In genomic region chr2:197990356-197990755, GRCh38 we compare ENCODE assay signal across 1 cellular context.
TF ChIP-seq lines count a peak whose summit lies in the region.

No MANE protein-coding gene starts in this region.

TF ChIP-seq in K562, 482 proteins besides CTCF, POLR2A, EP300 and RAD21 (continued from another document):
- TF ChIP-seq, protein P1, sequence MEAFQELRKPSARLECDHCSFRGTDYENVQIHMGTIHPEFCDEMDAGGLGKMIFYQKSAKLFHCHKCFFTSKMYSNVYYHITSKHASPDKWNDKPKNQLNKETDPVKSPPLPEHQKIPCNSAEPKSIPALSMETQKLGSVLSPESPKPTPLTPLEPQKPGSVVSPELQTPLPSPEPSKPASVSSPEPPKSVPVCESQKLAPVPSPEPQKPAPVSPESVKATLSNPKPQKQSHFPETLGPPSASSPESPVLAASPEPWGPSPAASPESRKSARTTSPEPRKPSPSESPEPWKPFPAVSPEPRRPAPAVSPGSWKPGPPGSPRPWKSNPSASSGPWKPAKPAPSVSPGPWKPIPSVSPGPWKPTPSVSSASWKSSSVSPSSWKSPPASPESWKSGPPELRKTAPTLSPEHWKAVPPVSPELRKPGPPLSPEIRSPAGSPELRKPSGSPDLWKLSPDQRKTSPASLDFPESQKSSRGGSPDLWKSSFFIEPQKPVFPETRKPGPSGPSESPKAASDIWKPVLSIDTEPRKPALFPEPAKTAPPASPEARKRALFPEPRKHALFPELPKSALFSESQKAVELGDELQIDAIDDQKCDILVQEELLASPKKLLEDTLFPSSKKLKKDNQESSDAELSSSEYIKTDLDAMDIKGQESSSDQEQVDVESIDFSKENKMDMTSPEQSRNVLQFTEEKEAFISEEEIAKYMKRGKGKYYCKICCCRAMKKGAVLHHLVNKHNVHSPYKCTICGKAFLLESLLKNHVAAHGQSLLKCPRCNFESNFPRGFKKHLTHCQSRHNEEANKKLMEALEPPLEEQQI (IDR thresholded peaks at IDR 0.05) = 0 out of 2 replicates have a peak, but pooled peaks have one; percentile 27
- TF ChIP-seq SRF (CRISPR knock-in tag; IDR thresholded peaks at IDR 0.05) = no peak
- no peak for TF ChIP-seq KLF13 (tag; IDR thresholded peaks at IDR 0.05; ENCODE audit: borderline replicate concordance, low read depth)
- TF ChIP-seq ZNF583 (CRISPR knock-in tag; IDR thresholded peaks at IDR 0.05) = no peak
- TF ChIP-seq ZNF431 (CRISPR knock-in tag; IDR thresholded peaks at IDR 0.05) = peak; percentile 97
TF ChIP-seq in K562: peak in this region for 4.
